In genomic region chr2:52390651-52391050, GRCh38 we compare ENCODE assay signal across 27 cellular contexts.
DNase-seq lines count a peak whose midpoint lies in the region; ATAC-seq and TF ChIP-seq lines count a peak whose summit lies in the region.
"Had no signal": no experiment of that assay in that cellular context is flagged by ENCODE, and none has a peak within 500 bp of the region (broad histone marks: within the 10 kb centered on the region; RNA-seq: fewer than 3 reads in every experiment).

No MANE protein-coding gene starts in this region.

- no peaks in the 10 kb centered on the region for H3K9me3 ChIP-seq in adipocyte (ENCODE audit: control insufficient read depth, low read length)
- H3K9me3 ChIP-seq: BE2C had no signal

- no peak for ATAC-seq in HG03342 (IDR thresholded peaks at IDR 0.05; ENCODE audit: unreplicated experiment)
- ATAC-seq: GM12878, HCT116 had no signal

- TF ChIP-seq CTCF in HFFc6 (IDR thresholded peaks at IDR 0.05) (no peak), fibroblast of pulmonary artery (IDR thresholded peaks at IDR 0.05; ENCODE audit: low read length, missing control alignments) (no peak)

- no peaks in the 10 kb centered on the region for H3K9me3 Mint-ChIP-seq in HFFc6

- H3K36me3 ChIP-seq in adipocyte (ENCODE audit: control insufficient read depth, insufficient read depth, low read length, severe bottlenecking): no peaks in the 10 kb centered on the region
- H3K36me3 ChIP-seq: BE2C, SJSA1 had no signal

- H3K4me3 Mint-ChIP-seq in HFFc6: no peak overlapping the region; the same call in 1 of the 2 replicates
- H3K4me3 Mint-ChIP-seq: CD14-positive monocyte; CD8-positive, alpha-beta memory T cell had no signal

- peak overlapping the region; percentile 19; the same call in 1 of the 2 replicates for H3K27ac Mint-ChIP-seq in HFFc6
- H3K27ac Mint-ChIP-seq: CD14-positive monocyte; CD8-positive, alpha-beta memory T cell had no signal

- H3K27me3 Mint-ChIP-seq in HFFc6 (ENCODE audit: insufficient read depth): no peaks in the 10 kb centered on the region; the same call in 1 of the 2 replicates
- H3K27me3 Mint-ChIP-seq: CD8-positive, alpha-beta memory T cell had no signal

- H3K9ac ChIP-seq in adipocyte (ENCODE audit: low read length): no peak overlapping the region

- no peaks in the 10 kb centered on the region for H3K4me1 ChIP-seq in adipocyte (ENCODE audit: control insufficient read depth, insufficient read depth, low read length)
- H3K4me1 ChIP-seq: BE2C, SJSA1 had no signal

- H3K27me3 ChIP-seq in adipocyte (replicated peaks; ENCODE audit: control insufficient read depth, insufficient read depth, low read length): no peaks in the 10 kb centered on the region
- H3K27me3 ChIP-seq: BE2C, SJSA1 had no signal

- H3K4me1 Mint-ChIP-seq in HFFc6 (ENCODE audit: low read depth): peaks cover 20% of the 10 kb centered on the region
- H3K4me1 Mint-ChIP-seq: CD14-positive monocyte; CD8-positive, alpha-beta memory T cell had no signal

- no peak for DNase-seq in HFFc6
- peak; percentile 28 for DNase-seq in adipocyte (ENCODE audit: low read depth)
- peak; percentile 19 for DNase-seq in fibroblast of pulmonary artery (ENCODE audit: low read depth)
- DNase-seq in skeletal muscle cell (ENCODE audit: low read depth): peak; percentile 27
- no peak for DNase-seq in T-helper 2 cell
- no peak for DNase-seq in activated CD8-positive, alpha-beta memory T cell treated with anti-CD3 and anti-CD28 coated beads, Interleukin-2, amount 50 U/mL, for 4 hours
- DNase-seq: BE2C; CD8-positive, alpha-beta memory T cell; DMS 273 treated with DMSO at 0.1 percent for 48 hours; DMS79; EL; GDM1; KBM-7; MV-4-11; NCI-H1105 treated with DMSO at 0.1 percent for 48 hours; NCI-H146; NCI-H1930; NCI-H446; NCI-H526; NCI-H82; Right ventricle myocardium superior; RPMI8226 had no signal

- no peaks in the 10 kb centered on the region for H3K36me3 Mint-ChIP-seq in HFFc6 (ENCODE audit: low read depth)
- H3K36me3 Mint-ChIP-seq: CD14-positive monocyte; CD8-positive, alpha-beta memory T cell had no signal

- no peak overlapping the region for H3K4me3 ChIP-seq in adipocyte (ENCODE audit: low read length)
- no peak overlapping the region for H3K4me3 ChIP-seq in fibroblast of pulmonary artery (replicated peaks; ENCODE audit: low read depth, low read length)
- no peak overlapping the region for H3K4me3 ChIP-seq in skeletal muscle cell (ENCODE audit: low read depth, low read length)
- H3K4me3 ChIP-seq: GM12878, SJSA1 had no signal

Comparison
In these comparisons a context has a peak if more than half of its experiments do, and no peak if none do; other contexts are left out.
1. DNase-seq: peak in adipocyte (single experiment), fibroblast of pulmonary artery (single experiment) and skeletal muscle cell (single experiment); none in HFFc6 (single experiment), T-helper 2 cell (0 of 5) and activated CD8-positive, alpha-beta memory T cell treated with anti-CD3 and anti-CD28 coated beads, Interleukin-2, amount 50 U/mL, for 4 hours (single experiment).